Comparison of ENCODE assay signal across 13 cellular contexts in genomic region chr9:137744632-137745183, GRCh38.
DNase-seq lines count a peak whose midpoint lies in the region; ATAC-seq and TF ChIP-seq lines count a peak whose summit lies in the region.
"Had no signal": no experiment of that assay in that cellular context is flagged by ENCODE, and none has a peak within 500 bp of the region (broad histone marks: within the 10 kb centered on the region; RNA-seq: fewer than 3 reads in every experiment).

No MANE protein-coding gene starts in this region.

- H3K4me1 Mint-ChIP-seq in activated CD8-positive, alpha-beta T cell treated with anti-CD3 and anti-CD28 coated beads for 36 hours (ENCODE audit: low read depth) = peaks cover 8% of the 10 kb centered on the region

- TF ChIP-seq CTCF in DOHH2 (IDR thresholded peaks at IDR 0.05; ENCODE audit: low read depth, low read length, poor library complexity, severe bottlenecking) = no peak
- no peak for TF ChIP-seq CTCF in activated CD8-positive, alpha-beta T cell treated with anti-CD3 and anti-CD28 coated beads for 36 hours (IDR thresholded peaks at IDR 0.05)

- H3K27ac Mint-ChIP-seq in activated CD8-positive, alpha-beta T cell treated with anti-CD3 and anti-CD28 coated beads for 36 hours = no peak overlapping the region

- H3K9me3 Mint-ChIP-seq in activated CD8-positive, alpha-beta T cell treated with anti-CD3 and anti-CD28 coated beads for 36 hours = no peaks in the 10 kb centered on the region
- H3K9me3 Mint-ChIP-seq: activated naive CD8-positive, alpha-beta T cell treated with anti-CD3 and anti-CD28 coated beads, Interleukin-2, amount 10 ng/mL, durations not matched to agents 7 days and 5 days; CD4-positive, CD25-positive, alpha-beta regulatory T cell had no signal

- peak overlapping the region; percentile 84 for H3K4me2 ChIP-seq in DOHH2 (ENCODE audit: low read length)

- H3F3A ChIP-seq in DOHH2 (ENCODE audit: control insufficient read depth, insufficient read depth) = peaks cover 9% of the 10 kb centered on the region

- no peaks in the 10 kb centered on the region for H3K9me3 ChIP-seq in DOHH2 (ENCODE audit: control insufficient read depth, insufficient read depth, low read length)

- no peaks in the 10 kb centered on the region for H3K27me3 ChIP-seq in DOHH2 (ENCODE audit: control insufficient read depth, low read length)

- peak overlapping the region; percentile 60 for H3K4me3 ChIP-seq in DOHH2 (ENCODE audit: low read length)

- H3K79me2 ChIP-seq in DOHH2 (ENCODE audit: control insufficient read depth, low read length) = peaks cover 79% of the 10 kb centered on the region

- H3K27ac ChIP-seq in DOHH2 (ENCODE audit: low read depth, low read length) = peak overlapping the region; percentile 83

- H3K4me1 ChIP-seq in DOHH2 (ENCODE audit: control insufficient read depth, low read length) = peaks cover 63% of the 10 kb centered on the region

- ATAC-seq in GM18909 (IDR thresholded peaks at IDR 0.05; ENCODE audit: poor library complexity, unreplicated experiment) = peak; percentile 47
- ATAC-seq in HG03439 (IDR thresholded peaks at IDR 0.05; ENCODE audit: unreplicated experiment) = peak; percentile 46
- no peak for ATAC-seq in activated CD8-positive, alpha-beta T cell treated with anti-CD3 and anti-CD28 coated beads for 36 hours

- peaks cover 84% of the 10 kb centered on the region for H3K36me3 ChIP-seq in DOHH2 (ENCODE audit: control insufficient read depth, low read length)

- CTCF ChIA-PET in activated CD8-positive, alpha-beta T cell treated with anti-CD3 and anti-CD28 coated beads for 36 hours (lab: Charles Lee) = interaction anchor here (1.3 kb wide), 1 partner anchor 12 kb away, joined by 3 read pairs; no protein-coding TSS in a partner anchor

- H3K27me3 Mint-ChIP-seq in activated CD8-positive, alpha-beta T cell treated with anti-CD3 and anti-CD28 coated beads for 36 hours = no peaks in the 10 kb centered on the region
- H3K27me3 Mint-ChIP-seq: activated naive CD8-positive, alpha-beta T cell treated with anti-CD3 and anti-CD28 coated beads, Interleukin-2, amount 10 ng/mL, durations not matched to agents 7 days and 5 days; CD4-positive, CD25-positive, alpha-beta regulatory T cell had no signal

- H3K36me3 Mint-ChIP-seq in activated CD8-positive, alpha-beta T cell treated with anti-CD3 and anti-CD28 coated beads for 36 hours (ENCODE audit: low read depth) = peaks cover 29% of the 10 kb centered on the region

- H3K4me3 Mint-ChIP-seq in activated CD8-positive, alpha-beta T cell treated with anti-CD3 and anti-CD28 coated beads for 36 hours = no peak overlapping the region
- H3K4me3 Mint-ChIP-seq: activated naive CD8-positive, alpha-beta T cell treated with anti-CD3 and anti-CD28 coated beads, Interleukin-2, amount 10 ng/mL, durations not matched to agents 7 days and 5 days had no signal

- DNase-seq in islet precursor cell (peak; percentile 36), NCI-H524 (lab: John Stamatoyannopoulos, UW) (no peak), UCSD-AML1 (lab: John Stamatoyannopoulos, UW; ENCODE audit: unreplicated experiment) (no peak), LoVo (ENCODE audit: low spot score) (no peak)
- no peak for DNase-seq in activated CD8-positive, alpha-beta T cell treated with anti-CD3 and anti-CD28 coated beads for 36 hours
- DNase-seq: activated CD4-positive, alpha-beta T cell treated with anti-CD3 and anti-CD28 coated beads, Interleukin-2, amount 50 U/mL, for 48 hours; activated naive CD8-positive, alpha-beta T cell treated with anti-CD3 and anti-CD28 coated beads, Interleukin-2, amount 10 ng/mL, durations not matched to agents 7 days and 5 days; CD4-positive, CD25-positive, alpha-beta regulatory T cell; cortex of kidney; NCI-H1105 treated with DMSO at 0.1 percent for 48 hours had no signal

- intact Hi-C loops in activated CD8-positive, alpha-beta T cell treated with anti-CD3 and anti-CD28 coated beads for 36 hours (cut with micrococcal nuclease) = no loop called here

- H3K9me2 ChIP-seq in DOHH2 (replicated peaks; ENCODE audit: control insufficient read depth, low read length) = no peaks in the 10 kb centered on the region

- H4K20me1 ChIP-seq in DOHH2 (ENCODE audit: control insufficient read depth, insufficient read depth, low read depth, low read length) = peaks cover 4% of the 10 kb centered on the region; the same call in 1 of the 2 replicates

- POLR2A ChIA-PET in activated CD8-positive, alpha-beta T cell treated with anti-CD3 and anti-CD28 coated beads for 36 hours (lab: Charles Lee) = no interaction called here
